ENCODE assay signal across 12 cellular contexts in genomic region chr17:3804503-3804931, GRCh38. TPM values are rescaled to one million over a fixed set of nuclear protein-coding genes. Genes with fewer than 3 reads are reported as not detected.
DNase-seq lines count a peak whose midpoint lies in the region; ATAC-seq and TF ChIP-seq lines count a peak whose summit lies in the region.
"Had no signal": no experiment of that assay in that cellular context is flagged by ENCODE, and none has a peak within 500 bp of the region (broad histone marks: within the 10 kb centered on the region; RNA-seq: fewer than 3 reads in every experiment).

No MANE protein-coding gene starts in this region.

- CTCF ChIA-PET in activated CD4-positive, alpha-beta T cell treated with anti-CD3 and anti-CD28 coated beads for 36 hours (lab: Charles Lee): interaction anchor here (0.6 to 4.4 kb wide), 3 partner anchors 64 to 133 kb away, joined by 3 to 27 read pairs (median 10); no protein-coding TSS in a partner anchor

- H3K36me3 Mint-ChIP-seq in activated CD4-positive, alpha-beta T cell treated with anti-CD3 and anti-CD28 coated beads for 36 hours (ENCODE audit: low read depth): peaks cover 5% of the 10 kb centered on the region
- peaks cover 22% of the 10 kb centered on the region for H3K36me3 Mint-ChIP-seq in activated T-cell treated with anti-CD3 and anti-CD28 coated beads, Interleukin-2, amount 50 U/mL, for 4 hours (ENCODE audit: insufficient read depth)

- no peak overlapping the region for H3K4me3 Mint-ChIP-seq in activated CD4-positive, alpha-beta T cell treated with anti-CD3 and anti-CD28 coated beads for 36 hours
- H3K4me3 Mint-ChIP-seq in activated T-cell treated with anti-CD3 and anti-CD28 coated beads, Interleukin-2, amount 50 U/mL, for 4 hours: no peak overlapping the region

- TF ChIP-seq CTCF in osteoblast (IDR thresholded peaks at IDR 0.05; ENCODE audit: extremely low read depth, low read depth, low read length): no peak

- no peak for TF ChIP-seq POLR2A in erythroblast (IDR thresholded peaks at IDR 0.05; ENCODE audit: low read length)

- H3K4me3 ChIP-seq in osteoblast (ENCODE audit: insufficient read depth, low read length): no peak overlapping the region

- peaks cover 13% of the 10 kb centered on the region for H3K36me3 ChIP-seq in osteoblast (ENCODE audit: insufficient read depth, low read length)

- H3K27me3 ChIP-seq in osteoblast (ENCODE audit: insufficient read depth, low read length): no peaks in the 10 kb centered on the region

- DNase-seq in activated CD4-positive, alpha-beta T cell treated with anti-CD3 and anti-CD28 coated beads for 36 hours: peak; percentile 61
- no peak for DNase-seq in activated CD4-positive, alpha-beta T cell treated with anti-CD3 and anti-CD28 coated beads for 1 hour
- no peak for DNase-seq in activated T-cell treated with anti-CD3 and anti-CD28 coated beads, Interleukin-2, amount 50 U/mL, for 4 hours
- peak; percentile 88 for DNase-seq in osteoblast (ENCODE audit: insufficient read length, low spot score, missing footprints)
- no peak for DNase-seq in erythroblast (lab: John Stamatoyannopoulos, UW)
- no peak for DNase-seq in NCI-H748 (lab: John Stamatoyannopoulos, UW; ENCODE audit: unreplicated experiment)
- DNase-seq: 8988T; glutamatergic neuron; Kasumi-1; stimulated activated naive CD4-positive, alpha-beta T cell had no signal

- H3K27me3 Mint-ChIP-seq in activated CD4-positive, alpha-beta T cell treated with anti-CD3 and anti-CD28 coated beads for 36 hours: no peaks in the 10 kb centered on the region
- H3K27me3 Mint-ChIP-seq in activated T-cell treated with anti-CD3 and anti-CD28 coated beads, Interleukin-2, amount 50 U/mL, for 4 hours (ENCODE audit: low read depth): no peaks in the 10 kb centered on the region

- H3K4me2 ChIP-seq in osteoblast (ENCODE audit: insufficient read depth, low read length): no peak overlapping the region

- POLR2A ChIA-PET in activated CD4-positive, alpha-beta T cell treated with anti-CD3 and anti-CD28 coated beads for 36 hours (lab: Charles Lee): interaction anchor here (0.6 kb wide), 1 partner anchor 127 kb away, joined by 3 read pairs; no protein-coding TSS in a partner anchor

- intact Hi-C loops in activated CD4-positive, alpha-beta T cell treated with anti-CD3 and anti-CD28 coated beads for 36 hours (cut with DNase I, micrococcal nuclease): no loop called here

- ATAC-seq in activated CD4-positive, alpha-beta T cell treated with anti-CD3 and anti-CD28 coated beads for 36 hours: peak; percentile 98
- ATAC-seq in HG02798 (IDR thresholded peaks at IDR 0.05; ENCODE audit: poor library complexity, unreplicated experiment) (peak; percentile 47), HG02840 (IDR thresholded peaks at IDR 0.05; ENCODE audit: low FRiP score, unreplicated experiment) (no peak)
- ATAC-seq in activated T-cell treated with anti-CD3 and anti-CD28 coated beads, Interleukin-2, amount 50 U/mL, for 4 hours: peak; percentile 76 to 82

- peak overlapping the region; percentile 99 for H3K27ac ChIP-seq in osteoblast (ENCODE audit: low read depth, low read length)

- peak overlapping the region; percentile 27 for H2AFZ ChIP-seq in osteoblast (ENCODE audit: low read length)

- no peaks in the 10 kb centered on the region for H3K9me3 Mint-ChIP-seq in activated CD4-positive, alpha-beta T cell treated with anti-CD3 and anti-CD28 coated beads for 36 hours (ENCODE audit: low read depth)
- no peaks in the 10 kb centered on the region for H3K9me3 Mint-ChIP-seq in activated T-cell treated with anti-CD3 and anti-CD28 coated beads, Interleukin-2, amount 50 U/mL, for 4 hours

- H3K4me1 ChIP-seq in osteoblast (ENCODE audit: insufficient read depth, low read length): peaks cover 58% of the 10 kb centered on the region

- H3K79me2 ChIP-seq in osteoblast (ENCODE audit: insufficient read depth, low read length): no peaks in the 10 kb centered on the region

- peaks cover 26% of the 10 kb centered on the region for H3K4me1 Mint-ChIP-seq in activated CD4-positive, alpha-beta T cell treated with anti-CD3 and anti-CD28 coated beads for 36 hours
- H3K4me1 Mint-ChIP-seq in activated T-cell treated with anti-CD3 and anti-CD28 coated beads, Interleukin-2, amount 50 U/mL, for 4 hours (ENCODE audit: low read depth): peaks cover 14% of the 10 kb centered on the region

- no peaks in the 10 kb centered on the region for H3K9me3 ChIP-seq in osteoblast (ENCODE audit: low read depth, low read length)

- H4K20me1 ChIP-seq in osteoblast (ENCODE audit: insufficient read depth, low read length): no peaks in the 10 kb centered on the region

- H3K27ac Mint-ChIP-seq in activated CD4-positive, alpha-beta T cell treated with anti-CD3 and anti-CD28 coated beads for 36 hours: peak overlapping the region; percentile 19

RNA-seq across cellular contexts. Expression of gene ITGAE, which starts 3.5 kb away (rescaled TPM):
- total RNA-seq in activated CD4-positive, alpha-beta T cell treated with anti-CD3 and anti-CD28 coated beads for 36 hours: 10 to 100 TPM; 20.9 to 41.1 TPM
- 10 to 100 TPM; 15.0 to 20.6 (median 18.1) TPM for total RNA-seq in activated T-cell treated with anti-CD3 and anti-CD28 coated beads, Interleukin-2, amount 50 U/mL, for 4 hours
- 10.5 and 12.4 TPM in 2 replicates for total RNA-seq in osteoblast

RNA-seq across cellular contexts. Expression of gene NCBP3, which starts 41.5 kb away (rescaled TPM):
- total RNA-seq in activated CD4-positive, alpha-beta T cell treated with anti-CD3 and anti-CD28 coated beads for 36 hours: 10 to 100 TPM; 35.9 to 44.6 TPM
- 10 to 100 TPM; 33.2 to 39.1 (median 36.4) TPM for total RNA-seq in activated T-cell treated with anti-CD3 and anti-CD28 coated beads, Interleukin-2, amount 50 U/mL, for 4 hours
- total RNA-seq in osteoblast: 21.4 and 24.2 TPM in 2 replicates

Comparison
In these comparisons a context has a peak if more than half of its experiments do, and no peak if none do; other contexts are left out.
1. DNase-seq: peak in activated CD4-positive, alpha-beta T cell treated with anti-CD3 and anti-CD28 coated beads for 36 hours (single experiment) and osteoblast (single experiment); none in activated CD4-positive, alpha-beta T cell treated with anti-CD3 and anti-CD28 coated beads for 1 hour (single experiment), activated T-cell treated with anti-CD3 and anti-CD28 coated beads, Interleukin-2, amount 50 U/mL, for 4 hours (single experiment), erythroblast (0 of 2) and NCI-H748 (single experiment).